In the genomic region with DNA sequence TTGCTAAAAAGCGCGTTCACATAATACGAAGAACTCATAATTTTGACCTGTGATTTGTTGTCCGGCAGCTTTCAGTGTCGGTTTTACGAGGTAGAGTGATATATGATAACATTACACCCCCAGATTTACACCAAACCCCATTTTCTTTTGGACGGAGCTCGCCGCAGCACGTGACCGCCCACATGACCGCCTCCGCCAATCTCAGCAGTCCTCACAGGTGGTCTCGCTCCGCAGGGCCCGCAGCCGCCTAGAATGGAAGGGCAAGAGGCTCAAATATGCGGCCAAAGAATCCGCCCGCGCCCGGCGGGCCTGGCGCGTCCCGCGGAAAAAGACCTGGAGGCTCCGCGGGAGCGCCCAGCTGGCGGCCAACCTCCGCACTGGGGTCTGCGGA, we compare ENCODE assay signal across 1 cellular context.
TF ChIP-seq lines count a peak whose summit lies in the region.

TSS of gene HOXA7 (minus strand) at position 168 of the 391 bp plus-strand sequence. CDS start at position 38, 130 bp downstream.

TF ChIP-seq in HEK293, 187 proteins besides CTCF, POLR2A, EP300 and RAD21 (continued from another document and continues in another):
- TF ChIP-seq, protein P1, sequence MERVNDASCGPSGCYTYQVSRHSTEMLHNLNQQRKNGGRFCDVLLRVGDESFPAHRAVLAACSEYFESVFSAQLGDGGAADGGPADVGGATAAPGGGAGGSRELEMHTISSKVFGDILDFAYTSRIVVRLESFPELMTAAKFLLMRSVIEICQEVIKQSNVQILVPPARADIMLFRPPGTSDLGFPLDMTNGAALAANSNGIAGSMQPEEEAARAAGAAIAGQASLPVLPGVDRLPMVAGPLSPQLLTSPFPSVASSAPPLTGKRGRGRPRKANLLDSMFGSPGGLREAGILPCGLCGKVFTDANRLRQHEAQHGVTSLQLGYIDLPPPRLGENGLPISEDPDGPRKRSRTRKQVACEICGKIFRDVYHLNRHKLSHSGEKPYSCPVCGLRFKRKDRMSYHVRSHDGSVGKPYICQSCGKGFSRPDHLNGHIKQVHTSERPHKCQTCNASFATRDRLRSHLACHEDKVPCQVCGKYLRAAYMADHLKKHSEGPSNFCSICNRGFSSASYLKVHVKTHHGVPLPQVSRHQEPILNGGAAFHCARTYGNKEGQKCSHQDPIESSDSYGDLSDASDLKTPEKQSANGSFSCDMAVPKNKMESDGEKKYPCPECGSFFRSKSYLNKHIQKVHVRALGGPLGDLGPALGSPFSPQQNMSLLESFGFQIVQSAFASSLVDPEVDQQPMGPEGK (tag by site-specific recombination; IDR thresholded peaks at IDR 0.05): no peak; the same call in 1 of the 2 replicates
- no peak for TF ChIP-seq ZSCAN23 (tag by site-specific recombination; IDR thresholded peaks at IDR 0.05)
- TF ChIP-seq ZEB2 (tag by site-specific recombination; IDR thresholded peaks at IDR 0.05): no peak
- TF ChIP-seq ZNF701 (tag by site-specific recombination; IDR thresholded peaks at IDR 0.05): no peak
- TF ChIP-seq KLF17 (tag by site-specific recombination; IDR thresholded peaks at IDR 0.05): no peak
- TF ChIP-seq, protein P2, sequence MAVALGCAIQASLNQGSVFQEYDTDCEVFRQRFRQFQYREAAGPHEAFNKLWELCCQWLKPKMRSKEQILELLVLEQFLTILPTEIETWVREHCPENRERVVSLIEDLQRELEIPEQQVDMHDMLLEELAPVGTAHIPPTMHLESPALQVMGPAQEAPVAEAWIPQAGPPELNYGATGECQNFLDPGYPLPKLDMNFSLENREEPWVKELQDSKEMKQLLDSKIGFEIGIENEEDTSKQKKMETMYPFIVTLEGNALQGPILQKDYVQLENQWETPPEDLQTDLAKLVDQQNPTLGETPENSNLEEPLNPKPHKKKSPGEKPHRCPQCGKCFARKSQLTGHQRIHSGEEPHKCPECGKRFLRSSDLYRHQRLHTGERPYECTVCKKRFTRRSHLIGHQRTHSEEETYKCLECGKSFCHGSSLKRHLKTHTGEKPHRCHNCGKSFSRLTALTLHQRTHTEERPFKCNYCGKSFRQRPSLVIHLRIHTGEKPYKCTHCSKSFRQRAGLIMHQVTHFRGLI (tag by site-specific recombination; IDR thresholded peaks at IDR 0.05): peak; percentile 66
- peak; percentile 77 for TF ChIP-seq ZIC2 (tag by site-specific recombination; IDR thresholded peaks at IDR 0.05)
- no peak for TF ChIP-seq PRDM1 (tag by site-specific recombination; IDR thresholded peaks at IDR 0.05)
- peak; percentile 86 for TF ChIP-seq GFI1B (tag by site-specific recombination; IDR thresholded peaks at IDR 0.05)
- TF ChIP-seq ZNF658 (tag by site-specific recombination; IDR thresholded peaks at IDR 0.05): no peak
- TF ChIP-seq ZNF555 (tag by site-specific recombination; conservative IDR thresholded peaks at IDR 0.05): no peak
- TF ChIP-seq YY2 (tag by site-specific recombination; IDR thresholded peaks at IDR 0.05): 0 out of 2 replicates have a peak, but pooled peaks have one; percentile 26
- TF ChIP-seq, protein P3, sequence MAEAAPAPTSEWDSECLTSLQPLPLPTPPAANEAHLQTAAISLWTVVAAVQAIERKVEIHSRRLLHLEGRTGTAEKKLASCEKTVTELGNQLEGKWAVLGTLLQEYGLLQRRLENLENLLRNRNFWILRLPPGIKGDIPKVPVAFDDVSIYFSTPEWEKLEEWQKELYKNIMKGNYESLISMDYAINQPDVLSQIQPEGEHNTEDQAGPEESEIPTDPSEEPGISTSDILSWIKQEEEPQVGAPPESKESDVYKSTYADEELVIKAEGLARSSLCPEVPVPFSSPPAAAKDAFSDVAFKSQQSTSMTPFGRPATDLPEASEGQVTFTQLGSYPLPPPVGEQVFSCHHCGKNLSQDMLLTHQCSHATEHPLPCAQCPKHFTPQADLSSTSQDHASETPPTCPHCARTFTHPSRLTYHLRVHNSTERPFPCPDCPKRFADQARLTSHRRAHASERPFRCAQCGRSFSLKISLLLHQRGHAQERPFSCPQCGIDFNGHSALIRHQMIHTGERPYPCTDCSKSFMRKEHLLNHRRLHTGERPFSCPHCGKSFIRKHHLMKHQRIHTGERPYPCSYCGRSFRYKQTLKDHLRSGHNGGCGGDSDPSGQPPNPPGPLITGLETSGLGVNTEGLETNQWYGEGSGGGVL (tag by site-specific recombination; IDR thresholded peaks at IDR 0.05): no peak
- TF ChIP-seq ZNF121 (tag by site-specific recombination; IDR thresholded peaks at IDR 0.05): no peak
- TF ChIP-seq SCRT1 (tag by site-specific recombination; IDR thresholded peaks at IDR 0.05; ENCODE audit: borderline replicate concordance): no peak
- no peak for TF ChIP-seq ZNF132 (tag by site-specific recombination; IDR thresholded peaks at IDR 0.05; ENCODE audit: borderline replicate concordance)
- no peak for TF ChIP-seq IKZF3 (tag by site-specific recombination; IDR thresholded peaks at IDR 0.05)
- TF ChIP-seq, protein P4, sequence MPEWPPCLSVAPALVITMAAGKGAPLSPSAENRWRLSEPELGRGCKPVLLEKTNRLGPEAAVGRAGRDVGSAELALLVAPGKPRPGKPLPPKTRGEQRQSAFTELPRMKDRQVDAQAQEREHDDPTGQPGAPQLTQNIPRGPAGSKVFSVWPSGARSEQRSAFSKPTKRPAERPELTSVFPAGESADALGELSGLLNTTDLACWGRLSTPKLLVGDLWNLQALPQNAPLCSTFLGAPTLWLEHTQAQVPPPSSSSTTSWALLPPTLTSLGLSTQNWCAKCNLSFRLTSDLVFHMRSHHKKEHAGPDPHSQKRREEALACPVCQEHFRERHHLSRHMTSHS (tag by site-specific recombination; IDR thresholded peaks at IDR 0.05): no peak
- TF ChIP-seq ZBTB7A (tag by site-specific recombination; IDR thresholded peaks at IDR 0.05; ENCODE audit: low read depth): no peak
- peak; percentile 22; the same call in 1 of the 2 replicates for TF ChIP-seq ZXDB (tag by site-specific recombination; IDR thresholded peaks at IDR 0.05)
- TF ChIP-seq ZNF529 (tag by site-specific recombination; IDR thresholded peaks at IDR 0.05; ENCODE audit: insufficient replicate concordance): no peak
- TF ChIP-seq ZNF776 (tag by site-specific recombination; IDR thresholded peaks at IDR 0.05; ENCODE audit: borderline replicate concordance): no peak
- TF ChIP-seq ZNF76 (tag by site-specific recombination; IDR thresholded peaks at IDR 0.05; ENCODE audit: borderline replicate concordance, low read depth): no peak
- TF ChIP-seq MYNN (tag by site-specific recombination; IDR thresholded peaks at IDR 0.05; ENCODE audit: borderline replicate concordance): no peak
- TF ChIP-seq HOXC10 (CRISPR knock-in tag; IDR thresholded peaks at IDR 0.05): no peak
- TF ChIP-seq, protein P5, sequence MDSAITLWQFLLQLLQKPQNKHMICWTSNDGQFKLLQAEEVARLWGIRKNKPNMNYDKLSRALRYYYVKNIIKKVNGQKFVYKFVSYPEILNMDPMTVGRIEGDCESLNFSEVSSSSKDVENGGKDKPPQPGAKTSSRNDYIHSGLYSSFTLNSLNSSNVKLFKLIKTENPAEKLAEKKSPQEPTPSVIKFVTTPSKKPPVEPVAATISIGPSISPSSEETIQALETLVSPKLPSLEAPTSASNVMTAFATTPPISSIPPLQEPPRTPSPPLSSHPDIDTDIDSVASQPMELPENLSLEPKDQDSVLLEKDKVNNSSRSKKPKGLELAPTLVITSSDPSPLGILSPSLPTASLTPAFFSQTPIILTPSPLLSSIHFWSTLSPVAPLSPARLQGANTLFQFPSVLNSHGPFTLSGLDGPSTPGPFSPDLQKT (IDR thresholded peaks at IDR 0.05; ENCODE audit: borderline replicate concordance, low read depth, low read length): no peak
- no peak for TF ChIP-seq ZBTB49 (tag by site-specific recombination; IDR thresholded peaks at IDR 0.05; ENCODE audit: low read depth)
- no peak for TF ChIP-seq ZBTB17 (tag by site-specific recombination; IDR thresholded peaks at IDR 0.05)
- TF ChIP-seq ZNF10 (tag by site-specific recombination; IDR thresholded peaks at IDR 0.05): no peak
- no peak for TF ChIP-seq ZNF138 (tag by site-specific recombination; IDR thresholded peaks at IDR 0.05; ENCODE audit: borderline replicate concordance)
- TF ChIP-seq ZNF521 (tag by site-specific recombination; IDR thresholded peaks at IDR 0.05): no peak
- TF ChIP-seq ZSCAN5A (tag by site-specific recombination; IDR thresholded peaks at IDR 0.05): no peak
- no peak for TF ChIP-seq ZNF747 (tag by site-specific recombination; IDR thresholded peaks at IDR 0.05)
- TF ChIP-seq, protein P6, sequence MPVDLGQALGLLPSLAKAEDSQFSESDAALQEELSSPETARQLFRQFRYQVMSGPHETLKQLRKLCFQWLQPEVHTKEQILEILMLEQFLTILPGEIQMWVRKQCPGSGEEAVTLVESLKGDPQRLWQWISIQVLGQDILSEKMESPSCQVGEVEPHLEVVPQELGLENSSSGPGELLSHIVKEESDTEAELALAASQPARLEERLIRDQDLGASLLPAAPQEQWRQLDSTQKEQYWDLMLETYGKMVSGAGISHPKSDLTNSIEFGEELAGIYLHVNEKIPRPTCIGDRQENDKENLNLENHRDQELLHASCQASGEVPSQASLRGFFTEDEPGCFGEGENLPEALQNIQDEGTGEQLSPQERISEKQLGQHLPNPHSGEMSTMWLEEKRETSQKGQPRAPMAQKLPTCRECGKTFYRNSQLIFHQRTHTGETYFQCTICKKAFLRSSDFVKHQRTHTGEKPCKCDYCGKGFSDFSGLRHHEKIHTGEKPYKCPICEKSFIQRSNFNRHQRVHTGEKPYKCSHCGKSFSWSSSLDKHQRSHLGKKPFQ (tag by site-specific recombination; IDR thresholded peaks at IDR 0.05): no peak
- no peak for TF ChIP-seq ZNF16 (tag by site-specific recombination; IDR thresholded peaks at IDR 0.05; ENCODE audit: low read depth)
- no peak for TF ChIP-seq ZNF610 (tag by site-specific recombination; IDR thresholded peaks at IDR 0.05; ENCODE audit: borderline replicate concordance)
- no peak for TF ChIP-seq ZNF148 (tag by site-specific recombination; IDR thresholded peaks at IDR 0.05; ENCODE audit: borderline replicate concordance)
- TF ChIP-seq ZBTB10 (tag by site-specific recombination; IDR thresholded peaks at IDR 0.05): peak; percentile 84
